Comparison of ENCODE assay signal across 1 cellular context in genomic region chr12:47004634-47005033, GRCh38.
TF ChIP-seq lines count a peak whose summit lies in the region.

No MANE protein-coding gene starts in this region.

TF ChIP-seq in liver, 16 proteins besides CTCF, POLR2A, EP300 and RAD21 (continued from another document):
- TF ChIP-seq REST (IDR thresholded peaks at IDR 0.05): peak; percentile 88
- TF ChIP-seq ZBTB33 (IDR thresholded peaks at IDR 0.05): peak; percentile 90
- peak; percentile 97 for TF ChIP-seq SP1 (IDR thresholded peaks at IDR 0.05)
- TF ChIP-seq EGR1 (IDR thresholded peaks at IDR 0.05; ENCODE audit: low read depth in 2 of 2): peak in 1 of 2 donors; percentile 88
- TF ChIP-seq MAX (IDR thresholded peaks at IDR 0.05): peak; percentile 98
- peak; percentile 88 to 97 for TF ChIP-seq HNF4A (conservative IDR thresholded peaks at IDR 0.05)
- TF ChIP-seq NR2F2 (IDR thresholded peaks at IDR 0.05): peak; percentile 56
- peak; percentile 95 to 99 for TF ChIP-seq RXRA (IDR thresholded peaks at IDR 0.05)
- peak; percentile 73 for TF ChIP-seq HNF4G (IDR thresholded peaks at IDR 0.05)
